1 cellular context compared by ENCODE assay signal in the genomic region with DNA sequence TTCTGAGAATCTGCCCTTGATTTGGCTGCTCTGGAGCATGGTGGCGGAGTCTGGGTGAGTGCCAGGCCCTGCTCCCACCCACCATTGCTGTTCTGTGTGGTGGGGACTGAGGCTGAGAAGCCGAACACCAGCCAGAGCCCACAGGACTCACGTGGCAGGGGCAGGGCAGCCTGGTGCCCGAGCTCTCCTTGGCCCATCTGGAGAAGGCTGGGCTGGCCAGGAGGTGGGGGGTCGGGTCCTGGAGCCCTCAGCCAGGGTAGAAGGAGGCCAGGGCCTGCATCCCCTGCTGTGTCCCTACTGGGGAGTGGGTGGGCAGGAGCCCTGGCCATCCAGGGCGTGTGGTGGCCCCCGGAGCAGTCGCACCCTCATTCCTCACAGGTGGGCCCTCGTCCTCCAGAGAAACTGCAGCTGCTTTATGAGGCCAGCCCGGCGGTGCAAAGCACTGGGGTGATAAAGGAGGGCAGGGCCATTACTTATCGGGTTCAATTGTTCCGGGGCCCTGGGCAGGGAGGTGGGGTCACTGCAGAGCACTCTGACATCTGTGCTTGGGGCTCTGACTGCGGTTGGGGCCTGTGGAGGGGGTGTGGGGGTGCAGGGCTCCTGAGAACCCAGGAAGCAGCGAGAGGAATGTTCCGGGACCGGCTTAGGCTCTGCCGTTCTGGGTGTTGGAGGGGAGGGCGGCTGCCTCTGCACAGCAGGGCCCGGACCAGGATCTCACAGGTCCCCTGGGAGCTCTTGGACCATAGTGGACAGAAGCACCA.
TF ChIP-seq lines count a peak whose summit lies in the region.

No MANE protein-coding gene starts in this region.

TF ChIP-seq in H1, 55 proteins besides CTCF, POLR2A, EP300 and RAD21 (continued from another document):
- TF ChIP-seq SRF (IDR thresholded peaks at IDR 0.05; ENCODE audit: low read depth, low read length) (no peak), SAP30 (IDR thresholded peaks at IDR 0.05; ENCODE audit: insufficient read depth, insufficient replicate concordance, low read length) (no peak), CBX8 (IDR thresholded peaks at IDR 0.05; ENCODE audit: borderline replicate concordance, low read depth, low read length) (no peak), GABPA (IDR thresholded peaks at IDR 0.05; ENCODE audit: borderline replicate concordance, insufficient read depth, low read length) (no peak), USF2 (IDR thresholded peaks at IDR 0.05; ENCODE audit: low read length) (no peak), CHD2 (IDR thresholded peaks at IDR 0.05; ENCODE audit: low read length) (no peak)
